ENCODE assay signal across 8 cellular contexts in the genomic region with DNA sequence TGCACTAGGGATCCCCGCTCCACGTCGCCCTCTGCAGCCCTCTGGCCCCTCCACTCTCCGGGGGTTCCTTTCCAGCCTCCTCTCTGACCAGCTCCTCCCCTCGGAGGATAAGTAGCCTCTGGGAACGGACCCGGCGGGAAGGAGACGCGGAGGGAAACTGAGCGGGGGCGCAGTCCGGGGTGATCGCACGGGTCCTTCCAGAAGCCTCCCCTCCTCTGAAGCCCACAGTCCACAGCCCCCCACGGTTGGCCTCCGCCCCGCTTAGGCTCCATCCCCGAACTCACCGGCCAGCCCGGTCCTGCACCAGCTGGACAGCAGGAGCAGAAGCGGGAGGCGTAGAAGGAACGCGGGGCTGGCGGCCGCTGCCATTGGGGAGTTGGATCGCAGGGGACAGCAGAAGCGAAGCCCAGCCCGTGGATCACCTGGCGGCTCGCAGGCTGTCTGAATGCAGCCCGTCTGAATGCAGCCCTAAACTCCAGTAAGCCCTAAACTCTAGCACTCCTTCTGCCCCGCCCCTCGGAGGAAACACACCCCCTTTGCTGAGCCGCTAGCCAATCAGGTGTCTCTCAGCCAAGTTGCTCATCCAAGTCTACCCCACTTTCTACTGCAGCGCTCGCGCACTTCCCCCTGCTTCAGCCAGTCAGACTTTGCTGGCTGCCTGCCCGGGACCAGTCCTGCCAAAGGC. TPM values are rescaled to one million over a fixed set of nuclear protein-coding genes. Genes with fewer than 3 reads are reported as not detected.
DNase-seq lines count a peak whose midpoint lies in the region; ATAC-seq and TF ChIP-seq lines count a peak whose summit lies in the region.

A gene with protein sequence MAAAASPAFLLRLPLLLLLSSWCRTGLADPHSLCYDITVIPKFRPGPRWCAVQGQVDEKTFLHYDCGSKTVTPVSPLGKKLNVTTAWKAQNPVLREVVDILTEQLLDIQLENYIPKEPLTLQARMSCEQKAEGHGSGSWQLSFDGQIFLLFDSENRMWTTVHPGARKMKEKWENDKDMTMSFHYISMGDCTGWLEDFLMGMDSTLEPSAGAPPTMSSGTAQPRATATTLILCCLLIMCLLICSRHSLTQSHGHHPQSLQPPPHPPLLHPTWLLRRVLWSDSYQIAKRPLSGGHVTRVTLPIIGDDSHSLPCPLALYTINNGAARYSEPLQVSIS (minus strand): TSS at position 480 of the 685 bp plus-strand sequence. CDS start 111 bp downstream, at position 369.

- no peak for TF ChIP-seq CTCF in nephron progenitor cell (IDR thresholded peaks at IDR 0.05)

- peak within 1 kb of the TSS; percentile 43 for H3K4me3 ChIP-seq in SJSA1

- H3K27ac ChIP-seq in SJSA1, result no peak within 1 kb of the TSS

- no peaks in the 10 kb centered on the region for H3K36me3 ChIP-seq in SJSA1

- H3K4me1 Mint-ChIP-seq in nephron progenitor cell, result peaks cover 16% of the 10 kb centered on the region
- peaks cover 52% of the 10 kb centered on the region for H3K4me1 Mint-ChIP-seq in stimulated activated memory B cell treated with anti-CD40 and anti-IgM and Interleukin-4, amounts not matched to agents 10 μg/mL and 1 μg/mL and 100 μg/mL, for 72 hours

- H3K36me3 Mint-ChIP-seq in nephron progenitor cell (ENCODE audit: low read depth), result no peaks in the 10 kb centered on the region
- H3K36me3 Mint-ChIP-seq in stimulated activated memory B cell treated with anti-CD40 and anti-IgM and Interleukin-4, amounts not matched to agents 10 μg/mL and 1 μg/mL and 100 μg/mL, for 72 hours, result no peaks in the 10 kb centered on the region

- H3K4me1 ChIP-seq in SJSA1 (replicated peaks), result peaks cover 15% of the 10 kb centered on the region

- H3K9me3 ChIP-seq in SJSA1 (replicated peaks), result no peaks in the 10 kb centered on the region

- no peak for TF ChIP-seq RAD21 in Ishikawa (IDR thresholded peaks at IDR 0.05; ENCODE audit: low read depth)

- peak; percentile 52 for DNase-seq in DMS79 treated with DMSO at 0.1 percent for 48 hours (lab: John Stamatoyannopoulos, UW)
- peak; percentile 77 to 92 for DNase-seq in SJSA1 (ENCODE audit: low read depth in 1 of 2, low spot score in 2 of 2)
- peak; percentile 87 for DNase-seq in activated naive CD4-positive, alpha-beta T cell treated with Interleukin-2 at 50 U/mL for 16 hours
- DNase-seq in foreskin melanocyte, result peak; percentile 63
- peak; percentile 86 for DNase-seq in nephron progenitor cell
- no peak for DNase-seq in cortex of kidney (lab: John Stamatoyannopoulos, UW)

- H3K27ac Mint-ChIP-seq in nephron progenitor cell, result no peak within 1 kb of the TSS
- H3K27ac Mint-ChIP-seq in stimulated activated memory B cell treated with anti-CD40 and anti-IgM and Interleukin-4, amounts not matched to agents 10 μg/mL and 1 μg/mL and 100 μg/mL, for 72 hours, result no peak within 1 kb of the TSS

- TF ChIP-seq EP300 in Ishikawa (IDR thresholded peaks at IDR 0.05; ENCODE audit: borderline replicate concordance), result no peak

- H3K27me3 Mint-ChIP-seq in nephron progenitor cell (ENCODE audit: low read depth, poor library complexity), result peaks cover 97% of the 10 kb centered on the region
- H3K27me3 Mint-ChIP-seq in stimulated activated memory B cell treated with anti-CD40 and anti-IgM and Interleukin-4, amounts not matched to agents 10 μg/mL and 1 μg/mL and 100 μg/mL, for 72 hours, result peaks cover 77% of the 10 kb centered on the region

- H3K27me3 ChIP-seq in SJSA1 (replicated peaks), result no peaks in the 10 kb centered on the region; the same call in 1 of the 2 replicates

- ATAC-seq in stimulated activated memory B cell treated with anti-CD40 and anti-IgM and Interleukin-4, amounts not matched to agents 10 μg/mL and 1 μg/mL and 100 μg/mL, for 72 hours, result peak; percentile 85

- H3K4me3 Mint-ChIP-seq in nephron progenitor cell, result peak within 1 kb of the TSS; percentile 76
- H3K4me3 Mint-ChIP-seq in stimulated activated memory B cell treated with anti-CD40 and anti-IgM and Interleukin-4, amounts not matched to agents 10 μg/mL and 1 μg/mL and 100 μg/mL, for 72 hours, result peak within 1 kb of the TSS; percentile 78

- peaks cover 21% of the 10 kb centered on the region for H3K9me3 Mint-ChIP-seq in nephron progenitor cell
- H3K9me3 Mint-ChIP-seq in stimulated activated memory B cell treated with anti-CD40 and anti-IgM and Interleukin-4, amounts not matched to agents 10 μg/mL and 1 μg/mL and 100 μg/mL, for 72 hours, result no peaks in the 10 kb centered on the region

TF ChIP-seq in Ishikawa, 13 proteins besides CTCF, POLR2A, EP300 and RAD21:
- TF ChIP-seq, protein P1, sequence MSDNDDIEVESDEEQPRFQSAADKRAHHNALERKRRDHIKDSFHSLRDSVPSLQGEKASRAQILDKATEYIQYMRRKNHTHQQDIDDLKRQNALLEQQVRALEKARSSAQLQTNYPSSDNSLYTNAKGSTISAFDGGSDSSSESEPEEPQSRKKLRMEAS (IDR thresholded peaks at IDR 0.05), result peak; percentile 43; the same call in 1 of the 2 replicates
- 0 out of 2 replicates have a peak, but pooled peaks have one; percentile 18 for TF ChIP-seq YY1 (IDR thresholded peaks at IDR 0.05; ENCODE audit: low read depth)
- TF ChIP-seq CEBPB (IDR thresholded peaks at IDR 0.05), result no peak
- no peak for TF ChIP-seq ZBTB7A (IDR thresholded peaks at IDR 0.05; ENCODE audit: low read depth)
- TF ChIP-seq TEAD4 (IDR thresholded peaks at IDR 0.05), result no peak
- no peak for TF ChIP-seq EGR1 (IDR thresholded peaks at IDR 0.05)
- peak; percentile 49; the same call in 1 of the 2 replicates for TF ChIP-seq TAF1 (IDR thresholded peaks at IDR 0.05; ENCODE audit: low read depth)
- no peak for TF ChIP-seq FOXM1 (IDR thresholded peaks at IDR 0.05; ENCODE audit: borderline replicate concordance, low read depth)
- peak; percentile 23; the same call in 1 of the 2 replicates for TF ChIP-seq TCF12 (IDR thresholded peaks at IDR 0.05; ENCODE audit: low read depth)
- TF ChIP-seq NFIC (IDR thresholded peaks at IDR 0.05), result peak; percentile 62; the same call in 1 of the 2 replicates
- TF ChIP-seq, protein P2, sequence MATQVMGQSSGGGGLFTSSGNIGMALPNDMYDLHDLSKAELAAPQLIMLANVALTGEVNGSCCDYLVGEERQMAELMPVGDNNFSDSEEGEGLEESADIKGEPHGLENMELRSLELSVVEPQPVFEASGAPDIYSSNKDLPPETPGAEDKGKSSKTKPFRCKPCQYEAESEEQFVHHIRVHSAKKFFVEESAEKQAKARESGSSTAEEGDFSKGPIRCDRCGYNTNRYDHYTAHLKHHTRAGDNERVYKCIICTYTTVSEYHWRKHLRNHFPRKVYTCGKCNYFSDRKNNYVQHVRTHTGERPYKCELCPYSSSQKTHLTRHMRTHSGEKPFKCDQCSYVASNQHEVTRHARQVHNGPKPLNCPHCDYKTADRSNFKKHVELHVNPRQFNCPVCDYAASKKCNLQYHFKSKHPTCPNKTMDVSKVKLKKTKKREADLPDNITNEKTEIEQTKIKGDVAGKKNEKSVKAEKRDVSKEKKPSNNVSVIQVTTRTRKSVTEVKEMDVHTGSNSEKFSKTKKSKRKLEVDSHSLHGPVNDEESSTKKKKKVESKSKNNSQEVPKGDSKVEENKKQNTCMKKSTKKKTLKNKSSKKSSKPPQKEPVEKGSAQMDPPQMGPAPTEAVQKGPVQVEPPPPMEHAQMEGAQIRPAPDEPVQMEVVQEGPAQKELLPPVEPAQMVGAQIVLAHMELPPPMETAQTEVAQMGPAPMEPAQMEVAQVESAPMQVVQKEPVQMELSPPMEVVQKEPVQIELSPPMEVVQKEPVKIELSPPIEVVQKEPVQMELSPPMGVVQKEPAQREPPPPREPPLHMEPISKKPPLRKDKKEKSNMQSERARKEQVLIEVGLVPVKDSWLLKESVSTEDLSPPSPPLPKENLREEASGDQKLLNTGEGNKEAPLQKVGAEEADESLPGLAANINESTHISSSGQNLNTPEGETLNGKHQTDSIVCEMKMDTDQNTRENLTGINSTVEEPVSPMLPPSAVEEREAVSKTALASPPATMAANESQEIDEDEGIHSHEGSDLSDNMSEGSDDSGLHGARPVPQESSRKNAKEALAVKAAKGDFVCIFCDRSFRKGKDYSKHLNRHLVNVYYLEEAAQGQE (IDR thresholded peaks at IDR 0.05; ENCODE audit: low read depth), result no peak
- no peak for TF ChIP-seq CREB1 (IDR thresholded peaks at IDR 0.05; ENCODE audit: low read depth)
- TF ChIP-seq, protein P3, sequence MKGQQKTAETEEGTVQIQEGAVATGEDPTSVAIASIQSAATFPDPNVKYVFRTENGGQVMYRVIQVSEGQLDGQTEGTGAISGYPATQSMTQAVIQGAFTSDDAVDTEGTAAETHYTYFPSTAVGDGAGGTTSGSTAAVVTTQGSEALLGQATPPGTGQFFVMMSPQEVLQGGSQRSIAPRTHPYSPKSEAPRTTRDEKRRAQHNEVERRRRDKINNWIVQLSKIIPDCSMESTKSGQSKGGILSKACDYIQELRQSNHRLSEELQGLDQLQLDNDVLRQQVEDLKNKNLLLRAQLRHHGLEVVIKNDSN (IDR thresholded peaks at IDR 0.05), result no peak

RNA-seq across cellular contexts. Expression of the gene that starts here (rescaled TPM):
- total RNA-seq in SJSA1 (2014; rRNA removed; shearing (Covaris generic)), result 0.16 and 0.68 TPM in 2 replicates

Comparison
In these comparisons a context has a peak if more than half of its experiments do, and no peak if none do; other contexts are left out.
1. Peak in DNase-seq and H3K4me3 ChIP-seq in SJSA1; RNA of the gene not detected or under 1 TPM.